ENCODE assay signal across 11 cellular contexts in the genomic region with DNA sequence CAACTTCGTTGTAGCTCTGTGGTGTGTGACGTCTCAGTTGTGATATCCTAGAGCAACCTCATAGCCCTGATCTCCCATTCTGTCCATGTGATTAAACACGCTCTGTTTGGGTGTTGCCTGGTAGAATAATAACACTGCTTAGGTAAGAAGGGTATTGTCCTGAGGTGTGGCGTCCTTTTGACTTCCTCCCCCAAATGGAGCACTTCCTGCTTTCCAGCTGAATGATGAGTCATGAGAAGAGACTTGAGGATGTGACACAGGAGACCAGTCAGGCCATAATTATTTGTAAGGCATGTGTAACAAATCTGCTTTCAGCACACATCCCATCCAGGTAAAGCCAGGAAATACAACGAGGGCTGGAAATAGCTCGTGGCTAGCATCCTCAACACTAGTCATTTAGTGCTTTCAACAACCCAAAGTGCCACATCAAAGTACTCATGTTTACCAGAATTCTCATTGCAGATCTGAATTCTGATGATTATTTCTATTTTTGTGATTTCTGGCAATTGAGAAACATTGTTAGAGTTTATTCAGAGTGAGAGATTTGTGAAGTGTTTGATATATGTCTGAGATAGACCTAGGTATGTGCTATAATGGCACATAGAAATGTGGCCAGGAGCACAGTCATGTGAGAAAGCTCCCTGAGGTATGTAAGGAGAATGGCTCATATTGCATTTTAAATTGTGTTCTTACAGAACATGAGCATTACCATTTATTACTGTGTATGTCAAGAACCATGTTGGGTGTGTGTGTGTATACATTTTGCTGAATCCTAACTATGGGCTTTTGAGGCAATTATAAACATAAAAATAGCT.
DNase-seq lines count a peak whose midpoint lies in the region; ATAC-seq and TF ChIP-seq lines count a peak whose summit lies in the region.
"Had no signal": no experiment of that assay in that cellular context is flagged by ENCODE, and none has a peak within 500 bp of the region (broad histone marks: within the 10 kb centered on the region; RNA-seq: fewer than 3 reads in every experiment).

No MANE protein-coding gene starts in this region.

- H3K36me3 ChIP-seq in left ventricle myocardium inferior: no peaks in the 10 kb centered on the region
- H3K36me3 ChIP-seq: adrenal gland had no signal

- H3K27ac ChIP-seq in left ventricle myocardium inferior (replicated peaks): peak overlapping the region; percentile 74

- H3K4me1 Mint-ChIP-seq in activated naive CD8-positive, alpha-beta T cell treated with anti-CD3 and anti-CD28 coated beads for 36 hours: peaks cover 5% of the 10 kb centered on the region
- H3K4me1 Mint-ChIP-seq: naive B cell had no signal

- ATAC-seq in SK-N-SH treated with all-trans-retinoic acid at 6 μM for 48 hours: peak; percentile 44
- ATAC-seq in GM19395 (IDR thresholded peaks at IDR 0.05; ENCODE audit: unreplicated experiment): no peak

- intact Hi-C loops in left ventricle myocardium inferior (cut with micrococcal nuclease): no loop called here

- H3K4me3 Mint-ChIP-seq in activated naive CD8-positive, alpha-beta T cell treated with anti-CD3 and anti-CD28 coated beads for 36 hours: no peak overlapping the region
- H3K4me3 Mint-ChIP-seq: CD8-positive, alpha-beta memory T cell; naive B cell had no signal

- no peak overlapping the region for H3K4me3 ChIP-seq in left ventricle myocardium inferior
- H3K4me3 ChIP-seq: adrenal gland had no signal

- no peak for TF ChIP-seq POLR2A in erythroblast (IDR thresholded peaks at IDR 0.05; ENCODE audit: low read length)

- H3K27ac Mint-ChIP-seq in activated naive CD8-positive, alpha-beta T cell treated with anti-CD3 and anti-CD28 coated beads for 36 hours: no peak overlapping the region
- H3K27ac Mint-ChIP-seq: naive B cell had no signal

- peaks cover 30% of the 10 kb centered on the region for H3K4me1 ChIP-seq in left ventricle myocardium inferior

- no peak for TF ChIP-seq CTCF in left ventricle myocardium inferior (IDR thresholded peaks at IDR 0.05; ENCODE audit: borderline replicate concordance)

- peaks cover 6% of the 10 kb centered on the region for H3K27me3 Mint-ChIP-seq in activated naive CD8-positive, alpha-beta T cell treated with anti-CD3 and anti-CD28 coated beads for 36 hours

- H3K9me3 Mint-ChIP-seq in activated naive CD8-positive, alpha-beta T cell treated with anti-CD3 and anti-CD28 coated beads for 36 hours: no peaks in the 10 kb centered on the region
- H3K9me3 Mint-ChIP-seq: CD8-positive, alpha-beta memory T cell; naive B cell had no signal

- DNase-seq in stimulated activated CD4-positive, alpha-beta T cell treated with anti-CD3 and anti-CD28 coated beads, Interleukin-1b, Interleukin-23, amount 100 ng/mL, for 48 hours: peak; percentile 3
- DNase-seq in stimulated activated CD4-positive, alpha-beta T cell treated with anti-CD3 and anti-CD28 coated beads, Interleukin-4, amount 100 ng/mL, for 1 hour: no peak
- DNase-seq in left ventricle myocardium inferior (no peak), erythroblast (lab: John Stamatoyannopoulos, UW) (no peak), NCI-H1105 treated with DMSO at 0.1 percent for 48 hours (lab: John Stamatoyannopoulos, UW) (no peak)
- DNase-seq in activated naive CD8-positive, alpha-beta T cell treated with anti-CD3 and anti-CD28 coated beads for 36 hours: no peak
- DNase-seq: naive B cell had no signal

- H3K9me3 ChIP-seq in left ventricle myocardium inferior (replicated peaks): no peaks in the 10 kb centered on the region
- H3K9me3 ChIP-seq: adrenal gland had no signal

- H3K27me3 ChIP-seq in left ventricle myocardium inferior (ENCODE audit: low read depth): no peaks in the 10 kb centered on the region
- H3K27me3 ChIP-seq: adrenal gland had no signal

- H3K36me3 Mint-ChIP-seq in activated naive CD8-positive, alpha-beta T cell treated with anti-CD3 and anti-CD28 coated beads for 36 hours: no peaks in the 10 kb centered on the region
- H3K36me3 Mint-ChIP-seq: CD8-positive, alpha-beta memory T cell; naive B cell had no signal

TF ChIP-seq in SK-N-SH treated with all-trans-retinoic acid at 6 μM for 48 hours, 23 proteins besides CTCF, POLR2A, EP300 and RAD21:
- TF ChIP-seq ZNF70 (CRISPR knock-in tag; IDR thresholded peaks at IDR 0.05): no peak
- TF ChIP-seq RARB (CRISPR knock-in tag; IDR thresholded peaks at IDR 0.05): no peak
- no peak for TF ChIP-seq BACH2 (CRISPR knock-in tag; IDR thresholded peaks at IDR 0.05; ENCODE audit: borderline replicate concordance)
- no peak for TF ChIP-seq OSR1 (CRISPR knock-in tag; IDR thresholded peaks at IDR 0.05)
- no peak for TF ChIP-seq PPARA (CRISPR knock-in tag; IDR thresholded peaks at IDR 0.05; ENCODE audit: borderline replicate concordance)
- TF ChIP-seq ISL1 (CRISPR knock-in tag; IDR thresholded peaks at IDR 0.05): no peak
- no peak for TF ChIP-seq ZNF8 (CRISPR knock-in tag; IDR thresholded peaks at IDR 0.05)
- no peak for TF ChIP-seq ESRRG (CRISPR knock-in tag; IDR thresholded peaks at IDR 0.05)
- TF ChIP-seq ZFP30 (CRISPR knock-in tag; IDR thresholded peaks at IDR 0.05): no peak
- TF ChIP-seq ZC3H10 (CRISPR knock-in tag; IDR thresholded peaks at IDR 0.05): no peak
- no peak for TF ChIP-seq ZNF565 (CRISPR knock-in tag; conservative IDR thresholded peaks at IDR 0.05; ENCODE audit: low read depth)
- TF ChIP-seq ZFP3 (CRISPR knock-in tag; IDR thresholded peaks at IDR 0.05): no peak
